In genomic region chr1:226862900-226863299, GRCh38 we compare ENCODE assay signal across 18 cellular contexts. TPM values are rescaled to one million over a fixed set of nuclear protein-coding genes. Genes with fewer than 3 reads are reported as not detected.
DNase-seq lines count a peak whose midpoint lies in the region; ATAC-seq and TF ChIP-seq lines count a peak whose summit lies in the region.
"Had no signal": no experiment of that assay in that cellular context is flagged by ENCODE, and none has a peak within 500 bp of the region (broad histone marks: within the 10 kb centered on the region; RNA-seq: fewer than 3 reads in every experiment).

No MANE protein-coding gene starts in this region.

- peak overlapping the region in 1 of 2 donors; percentile 11 for H3K27ac ChIP-seq in breast epithelium
- H3K27ac ChIP-seq: coronary artery had no signal

- no peaks in the 10 kb centered on the region for H3K27me3 ChIP-seq in breast epithelium

- no peak for TF ChIP-seq POLR2A in breast epithelium (IDR thresholded peaks at IDR 0.05)

- no peak overlapping the region for H3K4me3 ChIP-seq in breast epithelium
- H3K4me3 ChIP-seq: coronary artery, skin epidermis had no signal

- intact Hi-C loops in MCF 10A (cut with micrococcal nuclease) (no loop called here), breast epithelium (cut with DNase I; ENCODE audit: low total_unique reads) (no loop called here)
- intact Hi-C loops in activated T-helper 2 cell treated with anti-CD3 and anti-CD28 coated beads, Interferon-gamma antibody, Interleukin-2, Interleukin-4, amounts not matched to agents 10 μg/mL and 5 μg/mL and 100 μg/mL, durations not matched to agents 14 hours and 24 hours and 36 hours (cut with micrococcal nuclease): no loop called here

- peak; percentile 80 for DNase-seq in MCF 10A (ENCODE audit: unreplicated experiment)
- no peak for DNase-seq in breast epithelium (ENCODE audit: low spot score in 2 of 2)
- DNase-seq in activated T-helper 2 cell treated with anti-CD3 and anti-CD28 coated beads, Interferon-gamma antibody, Interleukin-2, Interleukin-4, amounts not matched to agents 10 μg/mL and 5 μg/mL and 100 μg/mL, durations not matched to agents 14 hours and 24 hours and 36 hours (ENCODE audit: low spot score): no peak
- peak; percentile 76 for DNase-seq in fibroblast of peridontal ligament (ENCODE audit: extremely low read depth)
- peak; percentile 62 for DNase-seq in stromal cell of bone marrow (ENCODE audit: low read depth)
- DNase-seq in NCI-H1436 treated with DMSO at 0.1 percent for 48 hours (lab: John Stamatoyannopoulos, UW): no peak
- no peak for DNase-seq in cerebellar cortex (ENCODE audit: low spot score)
- DNase-seq: 8988T; activated CD4-positive, alpha-beta T cell treated with anti-CD3 and anti-CD28 coated beads for 1 hour; activated naive CD8-positive, alpha-beta T cell treated with anti-CD3 and anti-CD28 coated beads for 36 hours; Karpas-422; NCI-H1930; NCI-H526; RPMI8226; stimulated activated naive CD4-positive, alpha-beta T cell treated with Interleukin-2 at 50 U/mL for 16 hours had no signal

- BruUV-seq in MCF 10A (replicated peaks; lab: Mats Ljungman, UMichigan): no TSS peak

- CTCF ChIA-PET in MCF 10A (lab: Yijun Ruan, JAX): interaction anchor here (0.6 to 1.3 kb wide), 3 partner anchors 33 to 737 kb away, joined by 3 to 8 read pairs (median 3); no protein-coding TSS in a partner anchor

- no peaks in the 10 kb centered on the region for H3K4me1 ChIP-seq in breast epithelium

- POLR2A ChIA-PET in MCF 10A (lab: Yijun Ruan, JAX): interaction anchor here (1.1 to 2.6 kb wide), 7 partner anchors 10 to 77 kb away, joined by 3 to 9 read pairs (median 5); partner anchors contain the start of gene COQ8A

- no peak for TF ChIP-seq CTCF in MCF 10A (IDR thresholded peaks at IDR 0.05; ENCODE audit: unreplicated experiment)
- TF ChIP-seq CTCF in breast epithelium (IDR thresholded peaks at IDR 0.05): no peak

- H3K27ac Mint-ChIP-seq in MCF 10A (ENCODE audit: low read depth, unreplicated experiment): peak overlapping the region; percentile 47
- peak overlapping the region; percentile 38 for H3K27ac Mint-ChIP-seq in activated T-helper 2 cell treated with anti-CD3 and anti-CD28 coated beads, Interferon-gamma antibody, Interleukin-2, Interleukin-4, amounts not matched to agents 10 μg/mL and 5 μg/mL and 100 μg/mL, durations not matched to agents 14 hours and 24 hours and 36 hours
- H3K27ac Mint-ChIP-seq: activated naive CD8-positive, alpha-beta T cell treated with anti-CD3 and anti-CD28 coated beads for 36 hours had no signal

- no peaks in the 10 kb centered on the region for H3K36me3 ChIP-seq in breast epithelium

- no peak overlapping the region for H3K4me3 Mint-ChIP-seq in MCF 10A (ENCODE audit: unreplicated experiment)
- H3K4me3 Mint-ChIP-seq in activated T-helper 2 cell treated with anti-CD3 and anti-CD28 coated beads, Interferon-gamma antibody, Interleukin-2, Interleukin-4, amounts not matched to agents 10 μg/mL and 5 μg/mL and 100 μg/mL, durations not matched to agents 14 hours and 24 hours and 36 hours (ENCODE audit: low read depth): no peak overlapping the region
- H3K4me3 Mint-ChIP-seq: activated naive CD8-positive, alpha-beta T cell treated with anti-CD3 and anti-CD28 coated beads for 36 hours had no signal

- no peaks in the 10 kb centered on the region for H3K9me3 ChIP-seq in breast epithelium

- no peak for ATAC-seq in HG03571 (IDR thresholded peaks at IDR 0.05; ENCODE audit: unreplicated experiment)

- H3K27me3 Mint-ChIP-seq in MCF 10A (ENCODE audit: insufficient read depth, unreplicated experiment): no peaks in the 10 kb centered on the region
- H3K27me3 Mint-ChIP-seq in activated T-helper 2 cell treated with anti-CD3 and anti-CD28 coated beads, Interferon-gamma antibody, Interleukin-2, Interleukin-4, amounts not matched to agents 10 μg/mL and 5 μg/mL and 100 μg/mL, durations not matched to agents 14 hours and 24 hours and 36 hours (ENCODE audit: low read depth): peaks cover 6% of the 10 kb centered on the region

- H3K4me1 Mint-ChIP-seq in MCF 10A (ENCODE audit: insufficient read depth, unreplicated experiment): peaks cover 15% of the 10 kb centered on the region
- H3K4me1 Mint-ChIP-seq in activated T-helper 2 cell treated with anti-CD3 and anti-CD28 coated beads, Interferon-gamma antibody, Interleukin-2, Interleukin-4, amounts not matched to agents 10 μg/mL and 5 μg/mL and 100 μg/mL, durations not matched to agents 14 hours and 24 hours and 36 hours (ENCODE audit: low read depth): peaks cover 12% of the 10 kb centered on the region

- H3K36me3 Mint-ChIP-seq in MCF 10A (ENCODE audit: insufficient read depth, unreplicated experiment): no peaks in the 10 kb centered on the region
- no peaks in the 10 kb centered on the region for H3K36me3 Mint-ChIP-seq in activated T-helper 2 cell treated with anti-CD3 and anti-CD28 coated beads, Interferon-gamma antibody, Interleukin-2, Interleukin-4, amounts not matched to agents 10 μg/mL and 5 μg/mL and 100 μg/mL, durations not matched to agents 14 hours and 24 hours and 36 hours (ENCODE audit: low read depth)
- H3K36me3 Mint-ChIP-seq: activated naive CD8-positive, alpha-beta T cell treated with anti-CD3 and anti-CD28 coated beads for 36 hours had no signal

- no peaks in the 10 kb centered on the region for H3K9me3 Mint-ChIP-seq in MCF 10A (ENCODE audit: unreplicated experiment)
- no peaks in the 10 kb centered on the region for H3K9me3 Mint-ChIP-seq in activated T-helper 2 cell treated with anti-CD3 and anti-CD28 coated beads, Interferon-gamma antibody, Interleukin-2, Interleukin-4, amounts not matched to agents 10 μg/mL and 5 μg/mL and 100 μg/mL, durations not matched to agents 14 hours and 24 hours and 36 hours
- H3K9me3 Mint-ChIP-seq: activated naive CD8-positive, alpha-beta T cell treated with anti-CD3 and anti-CD28 coated beads for 36 hours had no signal

RNA-seq across cellular contexts. Expression of gene PSEN2, which starts 7.5 kb away (rescaled TPM):
- total RNA-seq in MCF 10A (2022) (31.3 and 31.8 TPM in 2 replicates), breast epithelium (10 to 100 TPM; 27.8 to 31.9 (median 27.9) TPM)
- 13.9 and 17.0 TPM in 2 replicates for total RNA-seq in activated T-helper 2 cell treated with anti-CD3 and anti-CD28 coated beads, Interferon-gamma antibody, Interleukin-2, Interleukin-4, amounts not matched to agents 10 μg/mL and 5 μg/mL and 100 μg/mL, durations not matched to agents 14 hours and 24 hours and 36 hours

Comparison
In these comparisons a context has a peak if more than half of its experiments do, and no peak if none do; other contexts are left out.
1. DNase-seq: peak in MCF 10A (single experiment), fibroblast of peridontal ligament (single experiment) and stromal cell of bone marrow (single experiment); none in breast epithelium (0 of 2), activated T-helper 2 cell treated with anti-CD3 and anti-CD28 coated beads, Interferon-gamma antibody, Interleukin-2, Interleukin-4, amounts not matched to agents 10 μg/mL and 5 μg/mL and 100 μg/mL, durations not matched to agents 14 hours and 24 hours and 36 hours (single experiment), NCI-H1436 treated with DMSO at 0.1 percent for 48 hours (single experiment) and cerebellar cortex (single experiment).